ENCODE assay signal across 9 cellular contexts in genomic region chr7:5868928-5869341, GRCh38. TPM values are rescaled to one million over a fixed set of nuclear protein-coding genes. Genes with fewer than 3 reads are reported as not detected.
"Had no signal": no experiment of that assay in that cellular context is flagged by ENCODE, and none has a peak within 500 bp of the region (broad histone marks: within the 10 kb centered on the region; RNA-seq: fewer than 3 reads in every experiment).

No MANE protein-coding gene starts in this region.

RNA-seq across cellular contexts. Expression of gene OCM, which starts 11.7 kb away (rescaled TPM):
- total RNA-seq: activated B cell treated with CpG ODN at 0.5 μM for 24 hours; cardiac muscle cell; cerebellum; esophagus mucosa; gastrocnemius medialis; lung; natural killer cell treated with Interleukin-12 subunit alpha and Interleukin-12 subunit beta and Interleukin-15 and Interleukin-18, amount 100 ng/mL, for 72 hours; ovary; sciatic nerve had no signal
